28 cellular contexts compared by ENCODE assay signal in genomic region chr16:89168381-89169189, GRCh38. TPM values are rescaled to one million over a fixed set of nuclear protein-coding genes. Genes with fewer than 3 reads are reported as not detected.
DNase-seq lines count a peak whose midpoint lies in the region; ATAC-seq, FAIRE-seq and TF ChIP-seq lines count a peak whose summit lies in the region.
"Had no signal": no experiment of that assay in that cellular context is flagged by ENCODE, and none has a peak within 500 bp of the region (broad histone marks: within the 10 kb centered on the region; RNA-seq: fewer than 3 reads in every experiment).

No MANE protein-coding gene starts in this region.

- H3K27me3 ChIP-seq in BLaER1, result no peaks in the 10 kb centered on the region
- no peaks in the 10 kb centered on the region for H3K27me3 ChIP-seq in PC-3 (ENCODE audit: low read length)
- peaks cover 57% of the 10 kb centered on the region for H3K27me3 ChIP-seq in keratinocyte (ENCODE audit: control insufficient read depth, extremely low read depth, insufficient read depth, low read length)
- H3K27me3 ChIP-seq in CD8-positive, alpha-beta memory T cell (ENCODE audit: insufficient read depth, low read length, poor library complexity, severe bottlenecking), result no peaks in the 10 kb centered on the region
- H3K27me3 ChIP-seq: hepatocyte, MG63 had no signal

- no peak overlapping the region for H2AFZ ChIP-seq in PC-3 (ENCODE audit: low read length)
- H2AFZ ChIP-seq in keratinocyte (ENCODE audit: control insufficient read depth, low read length), result no peak overlapping the region
- H2AFZ ChIP-seq: hepatocyte had no signal

- no peak overlapping the region for H3K9ac ChIP-seq in BLaER1
- H3K9ac ChIP-seq in PC-3 (ENCODE audit: low read length), result no peak overlapping the region
- H3K9ac ChIP-seq in keratinocyte (ENCODE audit: control insufficient read depth, extremely low read depth, insufficient read depth, low read length), result no peak overlapping the region

- POLR2A ChIA-PET in PC-3 (lab: Charles Lee; ENCODE audit: unreplicated experiment), result no interaction called here
- POLR2A ChIA-PET in CD8-positive, alpha-beta memory T cell (lab: Charles Lee), result no interaction called here

- H3K4me1 Mint-ChIP-seq in CD8-positive, alpha-beta memory T cell, result peaks cover 6 to 17% (median 8%) of the 10 kb centered on the region in 3 donors
- H3K4me1 Mint-ChIP-seq in activated T-cell treated with anti-CD3 and anti-CD28 coated beads, Interleukin-2, amount 50 U/mL, for 24 hours (ENCODE audit: low read depth), result peaks cover 10% of the 10 kb centered on the region
- H3K4me1 Mint-ChIP-seq in endothelial cell (ENCODE audit: unreplicated experiment), result peaks cover 3% of the 10 kb centered on the region

- H3K36me3 ChIP-seq in BLaER1 (no peaks in the 10 kb centered on the region), PC-3 (ENCODE audit: low read depth, low read length) (no peaks in the 10 kb centered on the region), keratinocyte (ENCODE audit: control insufficient read depth in 2 of 2, extremely low read depth in 1 of 2, insufficient read depth in 2 of 2, low read length in 2 of 2) (no peaks in the 10 kb centered on the region)
- H3K36me3 ChIP-seq in CD8-positive, alpha-beta memory T cell (ENCODE audit: insufficient read depth, low read length), result no peaks in the 10 kb centered on the region
- H3K36me3 ChIP-seq: MG63, pancreas, tibial nerve had no signal

- no peaks in the 10 kb centered on the region for H3K9me1 ChIP-seq in keratinocyte (ENCODE audit: control insufficient read depth, extremely low read depth, insufficient read depth, low read length)

- H3K9me3 Mint-ChIP-seq in CD8-positive, alpha-beta memory T cell, result no peaks in the 10 kb centered on the region
- no peaks in the 10 kb centered on the region for H3K9me3 Mint-ChIP-seq in activated T-cell treated with anti-CD3 and anti-CD28 coated beads, Interleukin-2, amount 50 U/mL, for 24 hours
- H3K9me3 Mint-ChIP-seq in endothelial cell (ENCODE audit: unreplicated experiment), result no peaks in the 10 kb centered on the region
- H3K9me3 Mint-ChIP-seq: activated naive CD4-positive, alpha-beta T cell treated with anti-CD3 and anti-CD28 coated beads for 36 hours; activated T-cell treated with anti-CD3 and anti-CD28 coated beads, Interleukin-2, amount 50 U/mL, for 4 hours; T-cell had no signal

- CTCF ChIA-PET in PC-3 (lab: Charles Lee), result no interaction called here
- CTCF ChIA-PET in CD8-positive, alpha-beta memory T cell (lab: Charles Lee), result interaction anchor here (1.0 to 2.4 kb wide), 2 partner anchors 431 kb away, joined by 4 to 10 read pairs; no protein-coding TSS in a partner anchor

- H3K79me2 ChIP-seq in PC-3 (ENCODE audit: low read length) (no peaks in the 10 kb centered on the region), keratinocyte (ENCODE audit: control insufficient read depth, insufficient read depth, low read length) (no peaks in the 10 kb centered on the region)
- H3K79me2 ChIP-seq: hepatocyte had no signal

- H4K20me1 ChIP-seq in BLaER1 (peaks cover 8% of the 10 kb centered on the region; the same call in 1 of the 2 replicates), PC-3 (ENCODE audit: low read length) (no peaks in the 10 kb centered on the region), keratinocyte (ENCODE audit: control insufficient read depth, extremely low read depth, insufficient read depth, low read length) (peaks cover 2% of the 10 kb centered on the region)

- H3K9me3 ChIP-seq in BLaER1 (no peaks in the 10 kb centered on the region), PC-3 (ENCODE audit: low read length) (no peaks in the 10 kb centered on the region), keratinocyte (ENCODE audit: control insufficient read depth, low read depth, low read length) (no peaks in the 10 kb centered on the region)
- no peaks in the 10 kb centered on the region for H3K9me3 ChIP-seq in CD8-positive, alpha-beta memory T cell (ENCODE audit: low read length)
- H3K9me3 ChIP-seq: MG63, pancreas, tibial nerve had no signal

- no peaks in the 10 kb centered on the region for H3K36me3 Mint-ChIP-seq in CD8-positive, alpha-beta memory T cell
- H3K36me3 Mint-ChIP-seq in activated T-cell treated with anti-CD3 and anti-CD28 coated beads, Interleukin-2, amount 50 U/mL, for 24 hours (ENCODE audit: low read depth), result no peaks in the 10 kb centered on the region
- no peaks in the 10 kb centered on the region for H3K36me3 Mint-ChIP-seq in endothelial cell (ENCODE audit: low read depth, unreplicated experiment)
- H3K36me3 Mint-ChIP-seq: T-cell had no signal

- DNase-seq in PC-3 (no peak), keratinocyte (ENCODE audit: low read depth, low spot score) (no peak), endothelial cell (ENCODE audit: low spot score) (no peak), UCSD-AML1 (lab: John Stamatoyannopoulos, UW; ENCODE audit: unreplicated experiment) (no peak)
- DNase-seq in CD8-positive, alpha-beta memory T cell, result no peak
- DNase-seq in activated T-cell treated with anti-CD3 and anti-CD28 coated beads, Interleukin-2, amount 50 U/mL, for 24 hours, result no peak
- DNase-seq: activated CD4-positive, alpha-beta T cell treated with anti-CD3 and anti-CD28 coated beads, Interleukin-2, amount 50 U/mL, for 4 hours; activated naive CD4-positive, alpha-beta T cell treated with anti-CD3 and anti-CD28 coated beads for 36 hours; activated T-cell treated with anti-CD3 and anti-CD28 coated beads, Interleukin-2, amount 50 U/mL, for 4 hours; anterior cingulate cortex; GDM1; islet precursor cell; MG63; NCI-H146; NCI-H226; Right ventricle myocardium superior; stimulated activated CD4-positive, alpha-beta T cell treated with anti-CD3 and anti-CD28 coated beads, Interleukin-1b, Interleukin-23, amount 100 ng/mL, for 48 hours; stimulated activated naive CD4-positive, alpha-beta T cell; T-cell had no signal

- H3K4me3 Mint-ChIP-seq in CD8-positive, alpha-beta memory T cell, result no peak overlapping the region
- H3K4me3 Mint-ChIP-seq in activated T-cell treated with anti-CD3 and anti-CD28 coated beads, Interleukin-2, amount 50 U/mL, for 24 hours, result no peak overlapping the region
- no peak overlapping the region for H3K4me3 Mint-ChIP-seq in endothelial cell (ENCODE audit: unreplicated experiment)
- H3K4me3 Mint-ChIP-seq: activated naive CD4-positive, alpha-beta T cell treated with anti-CD3 and anti-CD28 coated beads for 36 hours; activated T-cell treated with anti-CD3 and anti-CD28 coated beads, Interleukin-2, amount 50 U/mL, for 4 hours; T-cell had no signal

- H3K27ac Mint-ChIP-seq in CD8-positive, alpha-beta memory T cell, result peak overlapping the region in 1 of 8 donors; percentile 24
- no peak overlapping the region for H3K27ac Mint-ChIP-seq in activated T-cell treated with anti-CD3 and anti-CD28 coated beads, Interleukin-2, amount 50 U/mL, for 24 hours
- H3K27ac Mint-ChIP-seq in endothelial cell (ENCODE audit: unreplicated experiment), result no peak overlapping the region
- H3K27ac Mint-ChIP-seq: activated naive CD4-positive, alpha-beta T cell treated with anti-CD3 and anti-CD28 coated beads for 36 hours; T-cell had no signal

- no peak for ATAC-seq in PC-3
- ATAC-seq: activated T-cell treated with anti-CD3 and anti-CD28 coated beads, Interleukin-2, amount 50 U/mL, for 4 hours; pancreas; T-cell had no signal

- no peaks in the 10 kb centered on the region for H3K9me2 ChIP-seq in PC-3 (replicated peaks; ENCODE audit: low read length)

- H3K4me2 ChIP-seq in BLaER1, result peak overlapping the region; percentile 98
- H3K4me2 ChIP-seq in PC-3 (ENCODE audit: low read length), result no peak overlapping the region
- no peak overlapping the region for H3K4me2 ChIP-seq in keratinocyte (ENCODE audit: control insufficient read depth, extremely low read depth, insufficient read depth, low read depth, low read length)
- H3K4me2 ChIP-seq: hepatocyte had no signal

- peaks cover 0 to 4% of the 10 kb centered on the region in 2 donors for H3K27me3 Mint-ChIP-seq in CD8-positive, alpha-beta memory T cell
- peaks cover 5% of the 10 kb centered on the region for H3K27me3 Mint-ChIP-seq in activated T-cell treated with anti-CD3 and anti-CD28 coated beads, Interleukin-2, amount 50 U/mL, for 24 hours
- H3K27me3 Mint-ChIP-seq in endothelial cell (ENCODE audit: unreplicated experiment), result peaks cover 11% of the 10 kb centered on the region

- H3K4me3 ChIP-seq in BLaER1 (no peak overlapping the region), PC-3 (ENCODE audit: low read length) (no peak overlapping the region), keratinocyte (ENCODE audit: control insufficient read depth in 2 of 3, extremely low read depth in 1 of 3, insufficient read depth in 2 of 3, low read depth in 1 of 3, low read length in 3 of 3) (no peak overlapping the region)
- H3K4me3 ChIP-seq in CD8-positive, alpha-beta memory T cell (ENCODE audit: low read length), result no peak overlapping the region
- H3K4me3 ChIP-seq: hepatocyte, MG63, pancreas, tibial nerve had no signal

- no TSS peak for BruUV-seq in PC-3 (replicated peaks; lab: Mats Ljungman, UMichigan)

- H3K4me1 ChIP-seq in BLaER1 (peaks cover 77% of the 10 kb centered on the region), PC-3 (ENCODE audit: insufficient read depth, low read length) (peaks cover 9% of the 10 kb centered on the region; the same call in 1 of the 2 replicates), keratinocyte (ENCODE audit: control insufficient read depth, extremely low read depth, insufficient read depth, low read length) (peaks cover 7% of the 10 kb centered on the region)
- H3K4me1 ChIP-seq in CD8-positive, alpha-beta memory T cell (ENCODE audit: insufficient read depth, low read length), result peaks cover 25% of the 10 kb centered on the region

- no peaks in the 10 kb centered on the region for H3F3A ChIP-seq in PC-3 (ENCODE audit: low read length, unreplicated experiment)

- TF ChIP-seq CTCF in GM12874 (IDR thresholded peaks at IDR 0.05; ENCODE audit: insufficient read depth, low read depth, low read length) (0 out of 2 replicates have a peak, but pooled peaks have one; percentile 2), PC-3 (conservative IDR thresholded peaks at IDR 0.05; ENCODE audit: low read depth, low read length) (peak; percentile 28; the same call in 1 of the 2 replicates), keratinocyte (optimal IDR thresholded peaks at IDR 0.05 in 1 of 3, IDR thresholded peaks at IDR 0.05 in 1 of 3, conservative IDR thresholded peaks at IDR 0.05 in 1 of 3; ENCODE audit: extremely low read depth in 1 of 3, insufficient read depth in 2 of 3, low read length in 3 of 3) (peak in 2 of 3 experiments; percentile 10 to 29), endothelial cell (IDR thresholded peaks at IDR 0.05; ENCODE audit: unreplicated experiment) (no peak)

- H3K27ac ChIP-seq in BLaER1, result no peak overlapping the region; the same call in 1 of the 2 replicates
- no peak overlapping the region for H3K27ac ChIP-seq in PC-3 (ENCODE audit: low read length)
- H3K27ac ChIP-seq in keratinocyte (ENCODE audit: control insufficient read depth, insufficient read depth, low read length), result no peak overlapping the region
- no peak overlapping the region for H3K27ac ChIP-seq in CD8-positive, alpha-beta memory T cell (ENCODE audit: low read depth, low read length)
- H3K27ac ChIP-seq: hepatocyte, pancreas, tibial nerve had no signal

- FAIRE-seq in keratinocyte (lab: Jason Lieb, UNC), result no peak
- FAIRE-seq: GM12892, H54, pancreas had no signal

- intact Hi-C loops in PC-3 (cut with micrococcal nuclease), result loop anchor here (5.0 to 10.0 kb wide), 4 partner anchors 114 to 354 kb away; partner anchors contain the start of gene APRT

- dilution Hi-C loops in keratinocyte (cut with MboI; ENCODE audit: extremely low pct_ligation_motif_present, low sequenced_read_pairs), result no loop called here

RNA-seq across cellular contexts. Expression of gene CDH15, which starts 3.0 kb away (rescaled TPM):
- total RNA-seq in PC-3 (2014; rRNA removed) (1.5 and 1.9 TPM in 2 replicates), endothelial cell (ENCODE audit: unreplicated experiment) (not detected)
- not detected in 3 replicates for polyA plus RNA-seq in keratinocyte
- not detected for polyA plus RNA-seq in keratinocyte (2011; ENCODE audit: low read depth)
- polyA plus RNA-seq in keratinocyte (2011; cell fraction: cytosol; rRNA removed), result not detected in 2 replicates
- polyA plus RNA-seq in keratinocyte (2011; cell fraction: nucleus; rRNA removed), result not detected in 2 replicates
- polyA plus RNA-seq in keratinocyte (2012; ENCODE audit: low replicate concordance), result 0.07 TPM in 1 of 2 replicates, not detected in the other
- polyA minus RNA-seq in keratinocyte, result not detected in 3 replicates
- not detected for polyA minus RNA-seq in keratinocyte (2011; cell fraction: cytosol; rRNA and poly(A)+ RNA removed)
- polyA minus RNA-seq in keratinocyte (2011; cell fraction: nucleus; rRNA and poly(A)+ RNA removed), result not detected in 2 replicates
- total RNA-seq in CD8-positive, alpha-beta memory T cell, result not detected
- polyA plus RNA-seq in CD8-positive, alpha-beta memory T cell, result not detected
- total RNA-seq: activated naive CD4-positive, alpha-beta T cell treated with anti-CD3 and anti-CD28 coated beads for 36 hours; activated T-cell treated with anti-CD3 and anti-CD28 coated beads, Interleukin-2, amount 50 U/mL, for 4 hours; Right ventricle myocardium superior had no signal

RNA-seq across cellular contexts. Expression of gene SLC22A31, which starts 31.8 kb away (rescaled TPM):
- total RNA-seq in PC-3 (2014; rRNA removed), result 5.6 and 8.4 TPM in 2 replicates
- 0.05 TPM in 1 of 3 replicates, not detected in the others for polyA plus RNA-seq in keratinocyte
- polyA plus RNA-seq in keratinocyte (2011; ENCODE audit: low read depth), result not detected
- polyA plus RNA-seq in keratinocyte (2011; cell fraction: cytosol; rRNA removed), result not detected in 2 replicates
- polyA plus RNA-seq in keratinocyte (2011; cell fraction: nucleus; rRNA removed), result 0.09 and 0.35 TPM in 2 replicates
- 0.54 TPM in 1 of 2 replicates, not detected in the other for polyA plus RNA-seq in keratinocyte (2012; ENCODE audit: low replicate concordance)
- polyA minus RNA-seq in keratinocyte, result not detected in 3 replicates
- not detected for polyA minus RNA-seq in keratinocyte (2011; cell fraction: cytosol; rRNA and poly(A)+ RNA removed)
- polyA minus RNA-seq in keratinocyte (2011; cell fraction: nucleus; rRNA and poly(A)+ RNA removed), result not detected in 2 replicates
- total RNA-seq in CD8-positive, alpha-beta memory T cell, result not detected
- polyA plus RNA-seq in CD8-positive, alpha-beta memory T cell, result not detected
- total RNA-seq in endothelial cell (ENCODE audit: unreplicated experiment), result 0.54 TPM
- total RNA-seq: lung microvascular endothelial cell, myocyte, Right ventricle myocardium superior had no signal

RNA-seq across cellular contexts. Expression of gene ZNF778, which starts 48.9 kb away (rescaled TPM):
- total RNA-seq in PC-3 (2014; rRNA removed), result 15.3 and 17.3 TPM in 2 replicates
- polyA plus RNA-seq in keratinocyte, result 5.4 to 6.2 TPM (median 5.9 TPM) in 3 replicates
- 6.5 TPM for polyA plus RNA-seq in keratinocyte (2011; ENCODE audit: low read depth)
- polyA plus RNA-seq in keratinocyte (2011; cell fraction: cytosol; rRNA removed), result 2.5 and 4.1 TPM in 2 replicates
- 15.1 and 17.0 TPM in 2 replicates for polyA plus RNA-seq in keratinocyte (2011; cell fraction: nucleus; rRNA removed)
- 3.3 and 3.7 TPM in 2 replicates for polyA plus RNA-seq in keratinocyte (2012; ENCODE audit: low replicate concordance)
- 4.7 to 13.3 TPM (median 7.3 TPM) in 3 replicates for polyA minus RNA-seq in keratinocyte
- polyA minus RNA-seq in keratinocyte (2011; cell fraction: cytosol; rRNA and poly(A)+ RNA removed), result 12.9 TPM
- polyA minus RNA-seq in keratinocyte (2011; cell fraction: nucleus; rRNA and poly(A)+ RNA removed), result 9.6 and 16.0 TPM in 2 replicates
- 10 to 100 TPM; 11.4 to 13.5 TPM for total RNA-seq in CD8-positive, alpha-beta memory T cell
- 4.1 TPM for polyA plus RNA-seq in CD8-positive, alpha-beta memory T cell
- total RNA-seq in endothelial cell (ENCODE audit: unreplicated experiment), result 35.5 TPM
